Comparison of ENCODE assay signal across 9 cellular contexts in the genomic region with DNA sequence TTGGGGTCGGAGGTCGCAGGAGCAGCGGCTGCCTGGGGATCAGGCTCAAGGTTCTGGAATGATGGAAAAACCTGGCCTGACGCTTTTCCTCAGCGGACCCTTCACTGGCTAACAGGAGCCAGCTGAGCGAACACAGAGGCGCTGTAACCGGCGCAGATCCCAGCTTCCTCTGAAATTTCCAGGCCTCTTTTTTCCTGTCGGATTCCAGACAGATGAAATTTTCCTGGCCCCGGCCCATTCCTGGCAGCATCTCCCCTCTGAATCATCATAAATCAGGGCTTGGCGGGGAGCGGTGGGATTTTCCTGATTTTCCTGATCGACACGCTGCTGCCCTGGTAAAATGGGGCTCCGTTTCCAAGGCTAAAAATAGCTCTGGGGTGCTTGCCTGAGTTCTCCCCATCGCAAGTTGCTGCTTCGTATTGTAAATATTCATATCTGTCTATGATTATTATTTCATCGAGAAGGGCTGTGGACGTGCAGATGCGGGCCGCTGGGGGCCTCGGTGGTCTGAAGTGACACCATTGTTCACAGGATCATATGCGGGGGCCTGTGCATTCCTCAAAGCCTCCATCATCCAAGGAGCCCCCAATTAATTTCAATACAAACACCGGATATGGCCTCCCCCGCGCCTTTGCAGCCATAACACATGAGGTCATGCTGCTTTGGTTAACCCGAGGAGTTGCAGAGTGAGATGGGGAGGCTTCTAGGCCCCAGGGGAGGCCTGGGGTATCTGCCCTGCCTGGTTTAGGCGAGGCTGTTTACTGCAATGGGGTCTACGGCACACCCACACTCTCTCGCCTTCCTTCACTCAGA. TPM values are rescaled to one million over a fixed set of nuclear protein-coding genes. Genes with fewer than 3 reads are reported as not detected.
DNase-seq lines count a peak whose midpoint lies in the region; ATAC-seq and TF ChIP-seq lines count a peak whose summit lies in the region.
"Had no signal": no experiment of that assay in that cellular context is flagged by ENCODE, and none has a peak within 500 bp of the region (broad histone marks: within the 10 kb centered on the region; RNA-seq: fewer than 3 reads in every experiment).

No MANE protein-coding gene starts in this region.

- peak overlapping the region; percentile 0 to 51 for H3K9ac ChIP-seq in stomach smooth muscle (ENCODE audit: low read length in 2 of 2)

- peak overlapping the region; percentile 33 for H3K4me3 Mint-ChIP-seq in chondrocyte (ENCODE audit: unreplicated experiment)
- H3K4me3 Mint-ChIP-seq: dendritic cell treated with granulocyte-macrophage colony-stimulating factor and Interleukin-4, amounts not matched to agents 40 ng/mL and 50 ng/mL, for 4 days had no signal

- ATAC-seq in left lung (peak; percentile 81), HG02840 (IDR thresholded peaks at IDR 0.05; ENCODE audit: low FRiP score, unreplicated experiment) (no peak)

- H3K4me3 ChIP-seq in HFF-Myc (replicated peaks; ENCODE audit: low read depth, low read length) (no peak overlapping the region), left lung (no peak overlapping the region), stomach smooth muscle (ENCODE audit: low read length in 2 of 2) (peak overlapping the region; percentile 43 to 54)

- H3K36me3 ChIP-seq in left lung (no peaks in the 10 kb centered on the region), stomach smooth muscle (ENCODE audit: control insufficient read depth in 2 of 2, insufficient read depth in 2 of 2, low read length in 2 of 2) (no peaks in the 10 kb centered on the region)

- no peaks in the 10 kb centered on the region for H3K9me3 ChIP-seq in left lung
- no peaks in the 10 kb centered on the region for H3K9me3 ChIP-seq in stomach smooth muscle (ENCODE audit: control insufficient read depth in 2 of 2, low read length in 2 of 2)

- H3K9me3 Mint-ChIP-seq in chondrocyte (ENCODE audit: low read depth) = no peaks in the 10 kb centered on the region
- H3K9me3 Mint-ChIP-seq: dendritic cell treated with granulocyte-macrophage colony-stimulating factor and Interleukin-4, amounts not matched to agents 40 ng/mL and 50 ng/mL, for 4 days had no signal

- H3K4me1 ChIP-seq in left lung = peaks cover 8 to 17% of the 10 kb centered on the region in 2 donors
- H3K4me1 ChIP-seq in stomach smooth muscle (ENCODE audit: control insufficient read depth, insufficient read depth, low read length) = peaks cover 13% of the 10 kb centered on the region

- H3K4me1 Mint-ChIP-seq in chondrocyte (ENCODE audit: low read depth) = peaks cover 39% of the 10 kb centered on the region

- no peaks in the 10 kb centered on the region for H3K27me3 Mint-ChIP-seq in chondrocyte (ENCODE audit: low read depth)

- DNase-seq in HFF-Myc (ENCODE audit: extremely low read depth, low read depth) (peak; percentile 73), chondrocyte (ENCODE audit: low spot score) (no peak), left lung (peak in 1 of 2 donors; percentile 69), DMS 273 (lab: John Stamatoyannopoulos, UW; ENCODE audit: unreplicated experiment) (no peak), substantia nigra (lab: John Stamatoyannopoulos, UW) (no peak)
- DNase-seq in activated CD8-positive, alpha-beta memory T cell treated with anti-CD3 and anti-CD28 coated beads, Interleukin-2, amount 50 U/mL, for 48 hours = no peak

- H3K27me3 ChIP-seq in left lung = no peaks in the 10 kb centered on the region
- H3K27me3 ChIP-seq in stomach smooth muscle (ENCODE audit: control insufficient read depth in 1 of 2, insufficient read depth in 2 of 2, low read length in 2 of 2) = no peaks in the 10 kb centered on the region

- H3K27ac ChIP-seq in left lung = peak overlapping the region; percentile 71 to 84
- H3K27ac ChIP-seq in stomach smooth muscle (ENCODE audit: low read length) = peak overlapping the region; percentile 60
- H3K27ac ChIP-seq in substantia nigra (ENCODE audit: low read depth, low read length, poor library complexity, severe bottlenecking) = no peak overlapping the region

- no peaks in the 10 kb centered on the region for H3K36me3 Mint-ChIP-seq in chondrocyte (ENCODE audit: low read depth)

- intact Hi-C loops in left lung (cut with DNase I) = no loop called here

- TF ChIP-seq CTCF in HFF-Myc (IDR thresholded peaks at IDR 0.05; ENCODE audit: low read depth, low read length, missing control alignments) = no peak
- TF ChIP-seq CTCF in chondrocyte (IDR thresholded peaks at IDR 0.05) = peak; percentile 30
- no peak for TF ChIP-seq CTCF in left lung (IDR thresholded peaks at IDR 0.05)

- peak overlapping the region; percentile 90 for H3K27ac Mint-ChIP-seq in chondrocyte (ENCODE audit: unreplicated experiment)
- H3K27ac Mint-ChIP-seq: dendritic cell treated with granulocyte-macrophage colony-stimulating factor and Interleukin-4, amounts not matched to agents 40 ng/mL and 50 ng/mL, for 4 days had no signal

RNA-seq across cellular contexts. Expression of a gene that starts 45.8 kb away (rescaled TPM):
- total RNA-seq in chondrocyte (1.1 to 1.2 TPM (median 1.1 TPM) in 3 replicates), left lung (1 to 10 TPM; 4.3 to 9.8 TPM)

Comparison
In these comparisons a context has a peak if more than half of its experiments do, and no peak if none do; other contexts are left out.
1. H3K4me3 ChIP-seq: peak in stomach smooth muscle (2 of 2); none in HFF-Myc (single experiment) and left lung (0 of 2).